23 cellular contexts compared by ENCODE assay signal in the genomic region with DNA sequence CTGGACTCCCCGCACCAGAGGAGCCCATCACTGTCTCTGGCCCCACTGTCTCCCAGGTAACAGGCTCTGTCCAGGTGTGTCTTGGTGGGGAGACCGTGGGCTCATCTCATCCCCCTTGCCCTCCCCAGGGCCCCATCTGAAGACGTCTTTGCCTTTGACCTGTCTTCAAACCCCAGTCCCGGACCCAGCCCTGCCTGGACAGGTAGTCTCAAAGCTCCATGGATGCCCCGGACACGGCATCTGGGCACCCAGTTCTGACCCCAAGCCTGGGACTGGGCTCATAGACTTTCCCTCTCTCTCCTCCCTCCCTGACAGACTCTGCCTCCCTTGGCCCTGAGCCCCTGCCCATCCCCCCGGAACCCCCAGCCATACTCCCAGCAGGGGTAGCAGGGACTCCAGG. TPM values are rescaled to one million over a fixed set of nuclear protein-coding genes. Genes with fewer than 3 reads are reported as not detected.
"Had no signal": no experiment of that assay in that cellular context is flagged by ENCODE, and none has a peak within 500 bp of the region (broad histone marks: within the 10 kb centered on the region; RNA-seq: fewer than 3 reads in every experiment).

No MANE protein-coding gene starts in this region.

- H3K9me3 ChIP-seq: MG63, SK-N-SH had no signal

- DNase-seq: Karpas-422, KG1, MG63, NCI-H1092, NCI-H1436, NCI-H187, NCI-H2029, NCI-H2081 treated with DMSO at 0.1 percent for 48 hours, NCI-H2171, NCI-H226, NCI-H446, NCI-H510A, NCI-H524 treated with DMSO at 0.1 percent for 48 hours, NCI-H69, NCI-H774, PC-3, SHP77, SK-N-SH, SW 1271 had no signal

- H3K4me2 ChIP-seq: SK-N-SH had no signal

- H3K27ac ChIP-seq: RWPE1 had no signal

- ATAC-seq: Panc1, PC-3 had no signal

- H3K27me3 ChIP-seq: MG63 had no signal

- H3K36me3 ChIP-seq: MG63 had no signal

- H3K4me3 ChIP-seq: MG63 had no signal

RNA-seq across cellular contexts. Expression of a gene that starts 6.3 kb away (rescaled TPM):
- total RNA-seq: HT-29, PC-3, SK-MEL-5 had no signal

RNA-seq across cellular contexts. Expression of a gene that starts 12.5 kb away (rescaled TPM):
- total RNA-seq: PC-3, SK-MEL-5 had no signal

RNA-seq across cellular contexts. Expression of a gene that starts 15.3 kb away (rescaled TPM):
- total RNA-seq: HT-29, PC-3, SK-MEL-5 had no signal
